8 cellular contexts compared by ENCODE assay signal in the genomic region with DNA sequence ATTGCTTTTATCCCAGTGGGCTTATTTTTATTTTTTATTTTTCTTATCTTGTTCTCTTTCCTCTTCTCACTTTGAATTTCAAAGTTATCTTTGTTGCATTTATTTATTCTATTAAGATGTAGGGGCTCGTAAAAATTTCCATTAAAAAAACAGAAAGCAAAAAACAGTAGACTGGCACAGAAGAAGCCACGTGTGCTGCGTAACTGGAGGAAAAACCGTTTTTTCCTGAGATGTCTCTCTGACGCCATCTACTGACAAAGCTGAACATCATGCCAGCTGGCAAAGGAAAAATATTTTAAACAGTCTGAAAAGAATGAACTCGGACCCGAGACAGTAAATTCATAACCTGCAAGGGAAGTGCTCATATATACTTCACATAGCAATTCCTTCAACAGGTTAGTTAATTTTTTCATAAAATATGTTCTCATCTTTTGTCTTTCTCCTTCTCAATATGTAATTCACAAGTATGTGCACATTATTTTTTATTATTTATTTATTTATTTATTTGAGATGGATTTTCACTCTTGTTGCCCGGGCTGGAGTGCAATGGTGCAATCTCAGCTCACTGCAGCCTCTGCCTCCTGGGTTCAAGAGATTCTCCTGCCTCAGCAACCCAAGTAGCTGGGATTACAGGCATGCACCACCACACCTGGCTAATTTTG. TPM values are rescaled to one million over a fixed set of nuclear protein-coding genes. Genes with fewer than 3 reads are reported as not detected.
DNase-seq lines count a peak whose midpoint lies in the region; ATAC-seq and TF ChIP-seq lines count a peak whose summit lies in the region.

No MANE protein-coding gene starts in this region.

- H3K27me3 Mint-ChIP-seq in activated CD8-positive, alpha-beta T cell treated with anti-CD3 and anti-CD28 coated beads, Interleukin-2, amount 10 ng/mL, durations not matched to agents 7 days and 5 days (ENCODE audit: low read depth): peaks cover 2% of the 10 kb centered on the region

- peaks cover 7% of the 10 kb centered on the region for H3K4me1 ChIP-seq in DOHH2 (ENCODE audit: control insufficient read depth, low read length)
- no peaks in the 10 kb centered on the region for H3K4me1 ChIP-seq in ovary (ENCODE audit: insufficient read depth)

- no peaks in the 10 kb centered on the region for H3K79me2 ChIP-seq in DOHH2 (ENCODE audit: control insufficient read depth, low read length)

- no peak for TF ChIP-seq EP300 in ovary (IDR thresholded peaks at IDR 0.05)

- TF ChIP-seq CTCF in DOHH2 (IDR thresholded peaks at IDR 0.05; ENCODE audit: low read depth, low read length, poor library complexity, severe bottlenecking) (peak; percentile 80), foreskin fibroblast (IDR thresholded peaks at IDR 0.05; ENCODE audit: low read depth, low read length) (peak; percentile 73), ovary (IDR thresholded peaks at IDR 0.05) (peak; percentile 71 to 83 (median 73))

- intact Hi-C loops in ovary (cut with DNase I): loop anchor here in 2 of 4 donors (2.0 to 10.0 kb wide), 3 partner anchors 65 to 134 kb away; no protein-coding TSS in a partner anchor

- DNase-seq in NCI-H748 (lab: John Stamatoyannopoulos, UW; ENCODE audit: unreplicated experiment) (peak; percentile 62), foreskin fibroblast (peak; percentile 56 to 85), ovary (peak in 1 of 5 donors; percentile 45), HK-2 (ENCODE audit: unreplicated experiment) (no peak)
- DNase-seq in activated CD8-positive, alpha-beta T cell treated with anti-CD3 and anti-CD28 coated beads, Interleukin-2, amount 10 ng/mL, durations not matched to agents 7 days and 5 days: peak; percentile 48

- H3K27ac Mint-ChIP-seq in activated CD8-positive, alpha-beta T cell treated with anti-CD3 and anti-CD28 coated beads, Interleukin-2, amount 10 ng/mL, durations not matched to agents 7 days and 5 days: no peak overlapping the region

- peak overlapping the region; percentile 49 for H3K4me3 Mint-ChIP-seq in activated CD8-positive, alpha-beta T cell treated with anti-CD3 and anti-CD28 coated beads, Interleukin-2, amount 10 ng/mL, durations not matched to agents 7 days and 5 days

- H3K4me3 ChIP-seq in DOHH2 (ENCODE audit: low read length): peak overlapping the region; percentile 14; the same call in 1 of the 2 replicates
- peak overlapping the region in 1 of 2 donors; percentile 10 for H3K4me3 ChIP-seq in foreskin fibroblast (ENCODE audit: low read depth in 1 of 2, low read length in 2 of 2)
- peak overlapping the region; percentile 21 for H3K4me3 ChIP-seq in ovary

- H4K20me1 ChIP-seq in DOHH2 (ENCODE audit: control insufficient read depth, insufficient read depth, low read depth, low read length): no peaks in the 10 kb centered on the region

- H3K36me3 Mint-ChIP-seq in activated CD8-positive, alpha-beta T cell treated with anti-CD3 and anti-CD28 coated beads, Interleukin-2, amount 10 ng/mL, durations not matched to agents 7 days and 5 days (ENCODE audit: low read depth): no peaks in the 10 kb centered on the region

- H3K27me3 ChIP-seq in DOHH2 (ENCODE audit: control insufficient read depth, low read length) (peaks cover 3% of the 10 kb centered on the region; the same call in 1 of the 2 replicates), ovary (no peaks in the 10 kb centered on the region)

- no peaks in the 10 kb centered on the region for H3K9me2 ChIP-seq in DOHH2 (replicated peaks; ENCODE audit: control insufficient read depth, low read length)

- H3K36me3 ChIP-seq in DOHH2 (ENCODE audit: control insufficient read depth, low read length) (no peaks in the 10 kb centered on the region), ovary (no peaks in the 10 kb centered on the region)

- CTCF ChIA-PET in activated CD8-positive, alpha-beta T cell treated with anti-CD3 and anti-CD28 coated beads, Interleukin-2, amount 10 ng/mL, durations not matched to agents 7 days and 5 days (lab: Charles Lee): interaction anchor here (0.6 to 5.5 kb wide), 20 partner anchors 10 to 1185 kb away, joined by 3 to 129 read pairs (median 5); a partner anchor contains a TSS

- no peak overlapping the region for H3K27ac ChIP-seq in DOHH2 (ENCODE audit: low read depth, low read length)
- H3K27ac ChIP-seq in ovary: no peak overlapping the region

- 0 to 2% (median 1%) methylated on average over 8 of the region's 8 CpGs for WGBS in ovary, 3 donors

- H3F3A ChIP-seq in DOHH2 (ENCODE audit: control insufficient read depth, insufficient read depth): no peaks in the 10 kb centered on the region

- H3K9me3 Mint-ChIP-seq in activated CD8-positive, alpha-beta T cell treated with anti-CD3 and anti-CD28 coated beads, Interleukin-2, amount 10 ng/mL, durations not matched to agents 7 days and 5 days (ENCODE audit: insufficient read depth): no peaks in the 10 kb centered on the region

- H3K9me3 ChIP-seq in DOHH2 (ENCODE audit: control insufficient read depth, insufficient read depth, low read length) (no peaks in the 10 kb centered on the region), ovary (no peaks in the 10 kb centered on the region)

- peaks cover 3% of the 10 kb centered on the region for H3K4me1 Mint-ChIP-seq in activated CD8-positive, alpha-beta T cell treated with anti-CD3 and anti-CD28 coated beads, Interleukin-2, amount 10 ng/mL, durations not matched to agents 7 days and 5 days (ENCODE audit: low read depth)

- peak overlapping the region; percentile 45 for H3K4me2 ChIP-seq in DOHH2 (ENCODE audit: low read length)

- ATAC-seq in GM21360 (IDR thresholded peaks at IDR 0.05; ENCODE audit: unreplicated experiment) (peak; percentile 87), HG03565 (IDR thresholded peaks at IDR 0.05; ENCODE audit: unreplicated experiment) (peak; percentile 61)
- ATAC-seq in activated CD8-positive, alpha-beta T cell treated with anti-CD3 and anti-CD28 coated beads, Interleukin-2, amount 10 ng/mL, durations not matched to agents 7 days and 5 days: peak; percentile 65

- POLR2A ChIA-PET in activated CD8-positive, alpha-beta T cell treated with anti-CD3 and anti-CD28 coated beads, Interleukin-2, amount 10 ng/mL, durations not matched to agents 7 days and 5 days (lab: Charles Lee): interaction anchor here (0.7 kb wide), 1 partner anchor 84 kb away, joined by 3 read pairs; no protein-coding TSS in a partner anchor

- TF ChIP-seq POLR2A in ovary (IDR thresholded peaks at IDR 0.05): no peak

RNA-seq across cellular contexts. Expression of a gene that starts 10.5 kb away (rescaled TPM):
- total RNA-seq in activated CD8-positive, alpha-beta T cell treated with anti-CD3 and anti-CD28 coated beads, Interleukin-2, amount 10 ng/mL, durations not matched to agents 7 days and 5 days: 10 to 100 TPM; 22.2 to 24.1 TPM
- total RNA-seq in ovary: 10 to 100 TPM; 27.7 to 63.8 (median 43.0) TPM
- 10 to 100 TPM; 27.1 to 47.2 TPM for polyA plus RNA-seq in ovary

RNA-seq across cellular contexts. Expression of a gene that starts 59.1 kb away (rescaled TPM):
- total RNA-seq in activated CD8-positive, alpha-beta T cell treated with anti-CD3 and anti-CD28 coated beads, Interleukin-2, amount 10 ng/mL, durations not matched to agents 7 days and 5 days: not detected
- 100 to 1,000 TPM in 4 of 7 donors, 10 to 100 TPM in 3; 11.1 to 283 (median 118) TPM for total RNA-seq in ovary
- polyA plus RNA-seq in ovary: 10 to 100 TPM; 30.1 to 33.8 TPM

Comparison
In these comparisons a context has a peak if more than half of its experiments do, and no peak if none do; other contexts are left out.
1. RNA of a gene that starts 59.1 kb away (total RNA-seq): 11.1 to 283 TPM in ovary; not detected in activated CD8-positive, alpha-beta T cell treated with anti-CD3 and anti-CD28 coated beads, Interleukin-2, amount 10 ng/mL, durations not matched to agents 7 days and 5 days; every median in the first group is over 10 times any median in the second.
2. Peak in every context shown above with its lines, with median percentiles within 50 percentile points of each other: CTCF ChIP-seq and ATAC-seq.